ENCODE assay signal across 9 cellular contexts in the genomic region with DNA sequence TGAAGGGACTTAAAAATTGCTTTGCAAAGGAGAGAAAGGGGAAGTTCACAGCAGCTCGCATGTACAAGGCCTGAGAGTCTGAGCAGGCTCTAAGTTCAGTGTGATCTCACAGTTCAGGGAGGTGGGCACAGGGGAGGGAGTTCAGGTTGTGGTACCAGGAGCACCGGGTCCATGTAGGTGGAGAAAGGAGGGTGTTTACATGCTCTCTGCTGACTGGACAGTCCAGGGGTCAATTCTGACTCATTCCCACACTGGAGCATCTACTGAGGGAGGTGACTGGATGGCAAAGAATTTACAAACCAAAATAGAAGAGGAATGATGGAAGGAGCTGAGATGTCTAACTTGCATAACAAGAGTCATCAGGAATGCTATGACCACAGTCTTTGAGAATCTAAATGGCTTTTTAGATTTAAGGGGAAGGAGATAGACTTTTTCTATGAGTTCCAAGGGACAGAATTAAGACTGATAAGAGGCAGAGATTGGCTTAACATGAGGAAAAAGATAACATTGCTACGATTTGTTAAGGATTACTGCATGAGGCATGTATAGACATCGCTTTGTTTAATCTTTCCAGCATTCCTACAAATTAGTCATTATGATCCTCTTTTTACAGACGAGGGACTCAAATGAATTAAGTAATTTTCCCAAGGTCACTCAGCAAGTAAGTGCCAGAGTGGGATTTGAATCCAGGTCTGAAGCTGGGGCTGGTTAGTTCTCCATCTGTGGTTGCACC. TPM values are rescaled to one million over a fixed set of nuclear protein-coding genes. Genes with fewer than 3 reads are reported as not detected.
DNase-seq lines count a peak whose midpoint lies in the region; ATAC-seq and TF ChIP-seq lines count a peak whose summit lies in the region.
"Had no signal": no experiment of that assay in that cellular context is flagged by ENCODE, and none has a peak within 500 bp of the region (broad histone marks: within the 10 kb centered on the region; RNA-seq: fewer than 3 reads in every experiment).

No MANE protein-coding gene starts in this region.

- H3K36me3 Mint-ChIP-seq in CD4-positive, alpha-beta T cell (ENCODE audit: low read depth), result peaks cover 84% of the 10 kb centered on the region

- peaks cover 4% of the 10 kb centered on the region for H3K9me3 Mint-ChIP-seq in CD4-positive, alpha-beta T cell

- in situ Hi-C loops in KBM-7 (cut with MboI; ENCODE audit: low pct_unique_long_range_greater_than_20kb, low sequenced_read_pairs), result no loop called here
- in situ Hi-C loops in mammary epithelial cell (cut with MboI; ENCODE audit: low sequenced_read_pairs in 2 of 2), result no loop called here

- 33% methylated on average over 5 of the region's 5 CpGs for WGBS in mammary epithelial cell (ENCODE audit: low coverage, missing lambda C conversion rate)
- WGBS in mesodermal cell (ENCODE audit: insufficient coverage in 2 of 2), 2 experiments, result 71 to 91% methylated on average over 1 to 4 of the region's 5 CpGs

- BruUV-seq in mammary epithelial cell (replicated peaks; lab: Mats Ljungman, UMichigan), result no TSS peak

- no peaks in the 10 kb centered on the region for H3K79me2 ChIP-seq in mammary epithelial cell (ENCODE audit: insufficient read depth, low read length)

- peaks cover 17% of the 10 kb centered on the region for H3K4me1 ChIP-seq in mammary epithelial cell (ENCODE audit: insufficient read depth, low read length)
- peaks cover 19% of the 10 kb centered on the region for H3K4me1 ChIP-seq in mesodermal cell (ENCODE audit: control insufficient read depth, insufficient read depth, low read length, poor library complexity, severe bottlenecking)
- H3K4me1 ChIP-seq in effector memory CD4-positive, alpha-beta T cell (ENCODE audit: control insufficient read depth, insufficient read depth, low read length, poor library complexity, severe bottlenecking), result peaks cover 14% of the 10 kb centered on the region

- DNase-seq in AG09309 (ENCODE audit: low read depth) (peak; percentile 90), KBM-7 (peak; percentile 36), mammary epithelial cell (peak; percentile 90), NCI-H774 (lab: John Stamatoyannopoulos, UW) (no peak)
- DNase-seq in CD4-positive, alpha-beta T cell, result no peak
- no peak for DNase-seq in effector memory CD4-positive, alpha-beta T cell
- DNase-seq: activated naive CD4-positive, alpha-beta T cell treated with Interleukin-2 at 50 U/mL for 16 hours had no signal

- no peak overlapping the region for H3K4me3 Mint-ChIP-seq in CD4-positive, alpha-beta T cell

- no peak overlapping the region for H2AFZ ChIP-seq in mammary epithelial cell (ENCODE audit: low read depth, low read length)

- dilution Hi-C loops in mammary epithelial cell (cut with HindIII; ENCODE audit: low sequenced_read_pairs), result no loop called here

- H3K9me3 ChIP-seq in mammary epithelial cell (replicated peaks; ENCODE audit: insufficient read depth, low read length), result no peaks in the 10 kb centered on the region
- peaks cover 3% of the 10 kb centered on the region for H3K9me3 ChIP-seq in mesodermal cell (ENCODE audit: control insufficient read depth, low read length)
- H3K9me3 ChIP-seq in CD4-positive, alpha-beta T cell (ENCODE audit: control insufficient read depth, low read length), result no peaks in the 10 kb centered on the region
- no peaks in the 10 kb centered on the region for H3K9me3 ChIP-seq in effector memory CD4-positive, alpha-beta T cell (ENCODE audit: control insufficient read depth, low read length)

- H3K27ac ChIP-seq in mammary epithelial cell (ENCODE audit: insufficient read depth, low read depth, low read length) (peak overlapping the region; percentile 33), mesodermal cell (ENCODE audit: low read depth, low read length, severe bottlenecking) (peak overlapping the region; percentile 95)
- H3K27ac ChIP-seq in CD4-positive, alpha-beta T cell (ENCODE audit: low read depth, low read length), result no peak overlapping the region
- no peak overlapping the region for H3K27ac ChIP-seq in effector memory CD4-positive, alpha-beta T cell (ENCODE audit: insufficient read depth, low read length, poor library complexity, severe bottlenecking)

- H3K9ac ChIP-seq in mammary epithelial cell (ENCODE audit: insufficient read depth, low read length), result no peak overlapping the region

- no peak for TF ChIP-seq CTCF in AG09309 (IDR thresholded peaks at IDR 0.05; ENCODE audit: control insufficient read depth, insufficient read depth, low read depth, low read length, missing control alignments)
- no peak for TF ChIP-seq CTCF in mammary epithelial cell (conservative IDR thresholded peaks at IDR 0.05 in 1 of 2, IDR thresholded peaks at IDR 0.05 in 1 of 2; ENCODE audit: extremely low read depth in 1 of 2, insufficient read depth in 1 of 2, low read depth in 1 of 2, low read length in 2 of 2)
- no peak for TF ChIP-seq CTCF in CD4-positive, alpha-beta T cell (IDR thresholded peaks at IDR 0.05)

- POLR2A ChIA-PET in CD4-positive, alpha-beta T cell (lab: Charles Lee), result interaction anchor here (1.2 to 3.0 kb wide), 3 partner anchors 11 to 18 kb away, joined by 3 to 10 read pairs (median 6); a partner anchor contains a TSS

- H3K4me1 Mint-ChIP-seq in CD4-positive, alpha-beta T cell (ENCODE audit: low read depth), result peaks cover 39% of the 10 kb centered on the region

- H3K4me2 ChIP-seq in mammary epithelial cell (ENCODE audit: insufficient read depth, low read depth, low read length), result peak overlapping the region; percentile 48

- H3K27me3 ChIP-seq in mammary epithelial cell (ENCODE audit: insufficient read depth, low read length), result no peaks in the 10 kb centered on the region
- H3K27me3 ChIP-seq in CD4-positive, alpha-beta T cell (ENCODE audit: control insufficient read depth, insufficient read depth, low read length), result no peaks in the 10 kb centered on the region
- H3K27me3 ChIP-seq in effector memory CD4-positive, alpha-beta T cell (replicated peaks; ENCODE audit: control insufficient read depth, insufficient read depth, low read length, poor library complexity, severe bottlenecking), result no peaks in the 10 kb centered on the region

- H3K27me3 Mint-ChIP-seq in CD4-positive, alpha-beta T cell, result no peaks in the 10 kb centered on the region

- H4K20me1 ChIP-seq in mammary epithelial cell (ENCODE audit: insufficient read depth, low read length), result no peaks in the 10 kb centered on the region

- no peak for ATAC-seq in GM18498 (IDR thresholded peaks at IDR 0.05; ENCODE audit: unreplicated experiment)
- ATAC-seq in CD4-positive, alpha-beta T cell (ENCODE audit: poor library complexity), result no peak

- no peak overlapping the region for H3K4me3 ChIP-seq in AG09309 (ENCODE audit: control insufficient read depth, low read depth, low read length)
- H3K4me3 ChIP-seq in mammary epithelial cell (replicated peaks in 1 of 3; ENCODE audit: insufficient read depth in 1 of 3, low read depth in 2 of 3, low read length in 3 of 3), result no peak overlapping the region
- H3K4me3 ChIP-seq in mesodermal cell (ENCODE audit: extremely low read depth, insufficient read depth, low read length, poor library complexity, severe bottlenecking), result no peak overlapping the region
- H3K4me3 ChIP-seq in effector memory CD4-positive, alpha-beta T cell (ENCODE audit: insufficient read depth, low read depth, low read length, poor library complexity, severe bottlenecking), result no peak overlapping the region

- intact Hi-C loops in mammary epithelial cell (cut with micrococcal nuclease), result loop anchor here (1.0 to 10.0 kb wide), 3 partner anchors 68 to 319 kb away; a partner anchor contains a TSS
- intact Hi-C loops in CD4-positive, alpha-beta T cell (cut with DNase I, micrococcal nuclease), result no loop called here

- H3K27ac Mint-ChIP-seq in CD4-positive, alpha-beta T cell, result no peak overlapping the region

- H3K36me3 ChIP-seq in mammary epithelial cell (ENCODE audit: insufficient read depth, low read length) (no peaks in the 10 kb centered on the region), mesodermal cell (ENCODE audit: control insufficient read depth, insufficient read depth, low read length) (no peaks in the 10 kb centered on the region)
- H3K36me3 ChIP-seq in effector memory CD4-positive, alpha-beta T cell (ENCODE audit: control insufficient read depth, insufficient read depth, low read length), result peaks cover 35% of the 10 kb centered on the region

- CTCF ChIA-PET in mammary epithelial cell (lab: Charles Lee; ENCODE audit: low non-redundant PET), result no interaction called here
- CTCF ChIA-PET in CD4-positive, alpha-beta T cell (lab: Charles Lee), result no interaction called here

RNA-seq across cellular contexts. Expression of a gene that starts 29.9 kb away (rescaled TPM):
- total RNA-seq in mammary epithelial cell, result 10 to 100 TPM in 1 of 2 donors, 1 to 10 TPM in 1; 9.7 to 17.5 TPM
- 9.4 TPM for polyA plus RNA-seq in mammary epithelial cell
- polyA minus RNA-seq in mammary epithelial cell, result 2.4 TPM
- 23.3 TPM for polyA plus RNA-seq in mesodermal cell (2013, experiment 1 of 2)
- polyA plus RNA-seq in mesodermal cell (2013, experiment 2 of 2), result 23.2 TPM
- 10 to 100 TPM; 19.2 to 20.3 TPM for total RNA-seq in CD4-positive, alpha-beta T cell

RNA-seq across cellular contexts. Expression of a gene that starts 30.2 kb away (rescaled TPM):
- 10 to 100 TPM; 25.8 to 64.5 TPM for total RNA-seq in mammary epithelial cell
- polyA plus RNA-seq in mammary epithelial cell, result 49.1 TPM
- 21.6 TPM for polyA minus RNA-seq in mammary epithelial cell
- polyA plus RNA-seq in mesodermal cell (2013, experiment 1 of 2), result 62.0 TPM
- 59.4 TPM for polyA plus RNA-seq in mesodermal cell (2013, experiment 2 of 2)
- 10 to 100 TPM; 88.3 to 98.7 TPM for total RNA-seq in CD4-positive, alpha-beta T cell

RNA-seq across cellular contexts. Expression of a gene that starts 47.4 kb away (rescaled TPM):
- total RNA-seq in mammary epithelial cell, result 10 to 100 TPM; 17.8 to 30.5 TPM
- polyA plus RNA-seq in mammary epithelial cell, result 22.1 TPM
- 31.1 TPM for polyA minus RNA-seq in mammary epithelial cell
- polyA plus RNA-seq in mesodermal cell (2013, experiment 1 of 2), result 13.6 TPM
- polyA plus RNA-seq in mesodermal cell (2013, experiment 2 of 2), result 12.5 TPM
- total RNA-seq in CD4-positive, alpha-beta T cell, result 1 to 10 TPM; 2.5 to 2.9 TPM

Comparison
In these comparisons a context has a peak if more than half of its experiments do, and no peak if none do; other contexts are left out.
1. DNase-seq: peak in AG09309 (single experiment), KBM-7 (single experiment) and mammary epithelial cell (single experiment); none in CD4-positive, alpha-beta T cell (0 of 10), NCI-H774 (single experiment) and effector memory CD4-positive, alpha-beta T cell (0 of 3).
2. H3K27ac ChIP-seq: peak in mammary epithelial cell (single experiment) and mesodermal cell (single experiment); none in CD4-positive, alpha-beta T cell (single experiment) and effector memory CD4-positive, alpha-beta T cell (single experiment).
3. RNA of a gene that starts 47.4 kb away (total RNA-seq): 17.8 to 30.5 TPM in mammary epithelial cell; 2.5 to 2.9 TPM in CD4-positive, alpha-beta T cell; every median in the first group is over 4 times any median in the second.